Comparison of ENCODE assay signal across 17 cellular contexts in the genomic region with DNA sequence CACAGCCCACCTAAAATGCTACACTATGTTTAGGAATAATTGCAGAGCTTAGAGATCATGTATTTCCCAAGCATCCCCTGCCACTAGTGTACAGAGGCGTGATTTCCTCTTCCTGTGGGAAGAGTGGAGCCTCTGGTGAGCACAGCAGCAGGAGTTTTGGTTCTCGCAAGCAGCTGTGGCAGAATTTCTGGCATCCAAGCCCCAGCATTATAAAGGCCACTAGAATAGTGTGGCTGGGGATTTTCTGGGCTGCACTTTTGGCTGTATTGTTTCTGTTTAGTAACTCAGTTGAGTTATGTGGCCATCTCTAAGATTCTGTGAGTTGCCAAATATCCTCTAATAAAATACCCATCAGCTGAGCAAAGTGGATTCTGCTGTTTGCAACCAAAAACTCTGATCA.
DNase-seq lines count a peak whose midpoint lies in the region; TF ChIP-seq lines count a peak whose summit lies in the region.
"Had no signal": no experiment of that assay in that cellular context is flagged by ENCODE, and none has a peak within 500 bp of the region (broad histone marks: within the 10 kb centered on the region; RNA-seq: fewer than 3 reads in every experiment).

No MANE protein-coding gene starts in this region.

- H2AFZ ChIP-seq in neural progenitor cell (replicated peaks) = no peak overlapping the region

- H3K4me2 ChIP-seq in neural progenitor cell = no peak overlapping the region

- H3K4me1 ChIP-seq in adipocyte (ENCODE audit: control insufficient read depth, insufficient read depth, low read length) (peaks cover 61% of the 10 kb centered on the region), neural progenitor cell (peaks cover 15% of the 10 kb centered on the region)
- H3K4me1 ChIP-seq: BE2C had no signal

- H3K4me3 Mint-ChIP-seq in neural progenitor cell = no peak overlapping the region
- H3K4me3 Mint-ChIP-seq: CD8-positive, alpha-beta memory T cell had no signal

- peaks cover 12% of the 10 kb centered on the region for H3F3A ChIP-seq in neural progenitor cell (ENCODE audit: low read depth)

- no peaks in the 10 kb centered on the region for H3K36me3 Mint-ChIP-seq in neural progenitor cell

- H3K27ac ChIP-seq in neural progenitor cell = peak overlapping the region; percentile 25

- H3K36me3 ChIP-seq in adipocyte (ENCODE audit: control insufficient read depth, insufficient read depth, low read length, severe bottlenecking) (no peaks in the 10 kb centered on the region), neural progenitor cell (no peaks in the 10 kb centered on the region)
- H3K36me3 ChIP-seq: BE2C had no signal

- peaks cover 18% of the 10 kb centered on the region for H3K79me2 ChIP-seq in neural progenitor cell (ENCODE audit: low read depth)

- DNase-seq in EH (ENCODE audit: low read depth) (peak; percentile 71), adipocyte (ENCODE audit: low read depth) (peak; percentile 25), fibroblast of mammary gland (ENCODE audit: low read depth) (peak; percentile 32), neural progenitor cell (ENCODE audit: low spot score) (no peak), kidney tubule cell (ENCODE audit: low spot score) (no peak), NCI-H446 (lab: John Stamatoyannopoulos, UW) (no peak), cerebellum (ENCODE audit: low spot score) (no peak), NCI-H2081 treated with DMSO at 0.1 percent for 48 hours (lab: John Stamatoyannopoulos, UW) (no peak)
- DNase-seq: BE2C; CD8-positive, alpha-beta memory T cell; Karpas-422; NCI-H1417 treated with DMSO at 0.1 percent for 48 hours; NCI-H2029 treated with DMSO at 0.1 percent for 48 hours; NCI-H2227 treated with DMSO at 0.1 percent for 48 hours; NCI-H526 treated with DMSO at 0.1 percent for 48 hours; OCI-M1; RPMI8226 had no signal

- no peaks in the 10 kb centered on the region for H3K9me3 ChIP-seq in adipocyte (ENCODE audit: control insufficient read depth, low read length)
- no peaks in the 10 kb centered on the region for H3K9me3 ChIP-seq in neural progenitor cell (ENCODE audit: low read depth)
- H3K9me3 ChIP-seq: BE2C had no signal

- TF ChIP-seq CTCF in fibroblast of mammary gland (conservative IDR thresholded peaks at IDR 0.05; ENCODE audit: control insufficient read depth, insufficient read depth, low read depth, low read length) = no peak
- TF ChIP-seq CTCF in neural progenitor cell (IDR thresholded peaks at IDR 0.05) = no peak

- H3K27ac Mint-ChIP-seq in neural progenitor cell = no peak overlapping the region
- H3K27ac Mint-ChIP-seq: CD8-positive, alpha-beta memory T cell had no signal

- peak overlapping the region; percentile 25 for H3K9ac ChIP-seq in adipocyte (ENCODE audit: low read length)
- no peak overlapping the region for H3K9ac ChIP-seq in neural progenitor cell

- H4K20me1 ChIP-seq in neural progenitor cell (ENCODE audit: low read depth) = no peaks in the 10 kb centered on the region

- H3K4me1 Mint-ChIP-seq in neural progenitor cell = peaks cover 26% of the 10 kb centered on the region
- H3K4me1 Mint-ChIP-seq: CD8-positive, alpha-beta memory T cell had no signal

- H3K27me3 Mint-ChIP-seq in neural progenitor cell (ENCODE audit: insufficient read depth, low read depth) = no peaks in the 10 kb centered on the region

- peak overlapping the region; percentile 33 for H3K4me3 ChIP-seq in adipocyte (ENCODE audit: low read length)
- no peak overlapping the region for H3K4me3 ChIP-seq in fibroblast of mammary gland (ENCODE audit: control insufficient read depth, low read depth, low read length)
- no peak overlapping the region for H3K4me3 ChIP-seq in neural progenitor cell

- H3K9me3 Mint-ChIP-seq in neural progenitor cell = no peaks in the 10 kb centered on the region
- H3K9me3 Mint-ChIP-seq: CD8-positive, alpha-beta memory T cell had no signal

- H3K27me3 ChIP-seq in adipocyte (replicated peaks; ENCODE audit: control insufficient read depth, insufficient read depth, low read length) (no peaks in the 10 kb centered on the region), neural progenitor cell (no peaks in the 10 kb centered on the region)
- H3K27me3 ChIP-seq: BE2C had no signal

Comparison
In these comparisons a context has a peak if more than half of its experiments do, and no peak if none do; other contexts are left out.
1. DNase-seq: peak in EH (single experiment), adipocyte (single experiment) and fibroblast of mammary gland (single experiment); none in neural progenitor cell (single experiment), kidney tubule cell (single experiment), NCI-H446 (0 of 2), cerebellum (single experiment) and NCI-H2081 treated with DMSO at 0.1 percent for 48 hours (single experiment).